In the genomic region with DNA sequence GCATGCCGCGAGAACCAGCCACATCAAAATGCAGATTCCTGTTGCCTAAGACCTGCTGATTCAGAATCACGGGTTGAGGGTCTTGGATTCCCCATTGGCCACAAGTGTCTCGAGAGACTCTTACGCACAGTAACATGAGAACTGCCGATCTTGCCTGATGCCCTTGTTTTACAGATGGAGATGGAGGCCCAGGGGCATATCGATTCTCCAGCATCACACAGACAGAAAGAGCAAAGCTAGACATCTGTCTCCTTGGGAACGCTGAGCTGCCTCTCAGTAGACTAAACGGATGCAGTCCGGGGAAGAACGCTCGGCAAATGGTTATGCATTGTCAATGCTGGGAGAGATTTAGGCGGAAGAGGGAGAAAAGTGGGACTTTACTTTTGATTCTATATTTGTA, we compare ENCODE assay signal across 22 cellular contexts. TPM values are rescaled to one million over a fixed set of nuclear protein-coding genes. Genes with fewer than 3 reads are reported as not detected.
DNase-seq lines count a peak whose midpoint lies in the region; TF ChIP-seq lines count a peak whose summit lies in the region.
"Had no signal": no experiment of that assay in that cellular context is flagged by ENCODE, and none has a peak within 500 bp of the region (broad histone marks: within the 10 kb centered on the region; RNA-seq: fewer than 3 reads in every experiment).

No MANE protein-coding gene starts in this region.

- no peaks in the 10 kb centered on the region for H3K27me3 ChIP-seq in A673 (replicated peaks; ENCODE audit: insufficient read depth, low read depth, low read length, poor library complexity)
- H3K27me3 ChIP-seq: SJCRH30 had no signal

- H3K9me3 Mint-ChIP-seq in immature natural killer cell: no peaks in the 10 kb centered on the region
- H3K9me3 Mint-ChIP-seq: HFFc6 had no signal

- no TSS peak for BruUV-seq in A673 (replicated peaks; lab: Mats Ljungman, UMichigan)

- no peak overlapping the region for H3K27ac Mint-ChIP-seq in immature natural killer cell
- H3K27ac Mint-ChIP-seq: HFFc6 had no signal

- intact Hi-C loops in A673 (cut with micrococcal nuclease; ENCODE audit: unreplicated experiment): no loop called here

- H3K36me3 ChIP-seq in A673 (ENCODE audit: insufficient read depth, low read length, poor library complexity, severe bottlenecking): no peaks in the 10 kb centered on the region
- H3K36me3 ChIP-seq: SJCRH30 had no signal

- peaks cover 2 to 7% (median 2%) of the 10 kb centered on the region in 3 donors for H3K27me3 Mint-ChIP-seq in immature natural killer cell (ENCODE audit: low read depth in 3 of 3)

- no peaks in the 10 kb centered on the region for H3K9me3 ChIP-seq in A673 (ENCODE audit: low read depth, low read length, poor library complexity, severe bottlenecking)
- H3K9me3 ChIP-seq: SJCRH30 had no signal

- no peaks in the 10 kb centered on the region for H3K4me1 ChIP-seq in A673 (ENCODE audit: insufficient read depth, low read length, poor library complexity, severe bottlenecking)
- H3K4me1 ChIP-seq: SJCRH30 had no signal

- no peak for TF ChIP-seq CTCF in A673 (conservative IDR thresholded peaks at IDR 0.05; ENCODE audit: low read depth, low read length)

- DNase-seq in NCI-H82 (lab: John Stamatoyannopoulos, UW) (peak; percentile 25), NCI-H82 treated with DMSO at 0.1 percent for 48 hours (lab: John Stamatoyannopoulos, UW; ENCODE audit: unreplicated experiment) (no peak), NCI-H2227 treated with DMSO at 0.1 percent for 48 hours (lab: John Stamatoyannopoulos, UW) (peak; percentile 30), fibroblast of peridontal ligament (ENCODE audit: extremely low read depth) (peak; percentile 39), superior temporal gyrus (ENCODE audit: extremely low spot score) (peak; percentile 53), immature natural killer cell (no peak), A673 (ENCODE audit: low spot score) (no peak), mesenteric fat pad (ENCODE audit: low spot score) (no peak)
- DNase-seq: C1 segment of cervical spinal cord, GF-D8, GOT3, HFFc6, Karpas-422, MM.1S, NCI-H187 treated with DMSO at 0.1 percent for 48 hours, NCI-H226, NCI-H526, OCI-M1, SJCRH30, SW 1271 had no signal

- POLR2A ChIA-PET in A673 (lab: Charles Lee; ENCODE audit: low non-redundant PET): no interaction called here

- H3K4me3 ChIP-seq in A673 (ENCODE audit: low read depth, low read length, poor library complexity, severe bottlenecking): no peak overlapping the region
- H3K4me3 ChIP-seq: SJCRH30 had no signal

- no peak overlapping the region for H3K27ac ChIP-seq in A673 (ENCODE audit: low read depth, low read length, poor library complexity, severe bottlenecking)
- H3K27ac ChIP-seq: SJCRH30 had no signal

- H3K36me3 Mint-ChIP-seq in immature natural killer cell: no peaks in the 10 kb centered on the region

- no peaks in the 10 kb centered on the region for H3K4me1 Mint-ChIP-seq in immature natural killer cell

- H3K4me3 Mint-ChIP-seq in immature natural killer cell: no peak overlapping the region
- H3K4me3 Mint-ChIP-seq: HFFc6 had no signal

- CTCF ChIA-PET in A673 (lab: Charles Lee): interaction anchor here (0.6 kb wide), 1 partner anchor 12 kb away, joined by 6 read pairs; no protein-coding TSS in a partner anchor

RNA-seq across cellular contexts. Expression of a gene that starts 5.4 kb away (rescaled TPM):
- polyA plus RNA-seq in immature natural killer cell: under 1 TPM in 2 of 3 donors, not detected in 1; 0.20 to 0.28 TPM
- total RNA-seq in A673 (2021) (not detected in 2 replicates), mesenteric fat pad (4.4 TPM)
- total RNA-seq: A172, HFFc6, RPMI7951, SJCRH30 had no signal

RNA-seq across cellular contexts. Expression of a gene that starts 48.9 kb away (rescaled TPM):
- polyA plus RNA-seq in immature natural killer cell: 10 to 100 TPM; 20.1 to 40.5 (median 34.0) TPM
- total RNA-seq in A673 (2021) (51.3 and 53.2 TPM in 2 replicates), mesenteric fat pad (270 TPM)

Comparison
In these comparisons a context has a peak if more than half of its experiments do, and no peak if none do; other contexts are left out.
1. DNase-seq: peak in NCI-H82 (single experiment), NCI-H2227 treated with DMSO at 0.1 percent for 48 hours (single experiment), fibroblast of peridontal ligament (single experiment) and superior temporal gyrus (single experiment); none in NCI-H82 treated with DMSO at 0.1 percent for 48 hours (single experiment), immature natural killer cell (0 of 3), A673 (single experiment) and mesenteric fat pad (single experiment).